37 cellular contexts compared by ENCODE assay signal in genomic region chr5:122485226-122485625, GRCh38.
A peak's percentile ranks its signal among the peaks of the same experiment; 100 is the strongest.
DNase-seq lines count a peak whose midpoint lies in the region; ATAC-seq, FAIRE-seq and TF ChIP-seq lines count a peak whose summit lies in the region.
"Had no signal": no experiment of that assay in that cellular context is flagged by ENCODE, and none has a peak within 500 bp of the region (broad histone marks: within the 10 kb centered on the region; RNA-seq: fewer than 3 reads in every experiment).

No MANE protein-coding gene starts in this region.

- no peak overlapping the region for H2BK12ac ChIP-seq in H1 (ENCODE audit: low read depth, low read length)

- 97% methylated on average over 2 of the region's 2 CpGs; no CpG with 5 or more reads in 1 of the 2 experiments for WGBS in H1 (ENCODE audit: extremely low coverage in 1 of 2, insufficient coverage in 1 of 2, insufficient read length in 1 of 2, insufficient replicate concordance in 2 of 2, low coverage in 1 of 2, low lambda C conversion rate in 2 of 2, missing lambda C conversion rate in 1 of 2), 2 experiments
- 13 to 67% (median 44%) methylated on average over 2 of the region's 2 CpGs for WGBS in small intestine, 3 donors

- CTCF ChIA-PET in H1 (lab: Charles Lee; ENCODE audit: partially characterized antibody): interaction anchor here (1.2 kb wide), 1 partner anchor 16 kb away, joined by 3 read pairs; no protein-coding TSS in a partner anchor

- H3K79me2 ChIP-seq in H1 (ENCODE audit: control insufficient read depth in 1 of 2, insufficient read depth in 2 of 2, low read length in 2 of 2): no peaks in the 10 kb centered on the region

- H3K27me3 ChIP-seq in H1 (replicated peaks in 1 of 4; ENCODE audit: control insufficient read depth in 3 of 4, extremely low read depth in 1 of 4, insufficient read depth in 3 of 4, low read length in 3 of 4) (no peaks in the 10 kb centered on the region), small intestine (ENCODE audit: control insufficient read depth in 2 of 2, insufficient read depth in 2 of 2, low read length in 2 of 2) (no peaks in the 10 kb centered on the region)
- H3K27me3 ChIP-seq: BE2C; BLaER1; BLaER1 treated with 17β-estradiol and CSF1 and Interleukin-3, amounts not matched to agents 10 nM and 100 nM had no signal

- TF ChIP-seq CTCF in H1 (IDR thresholded peaks at IDR 0.05; ENCODE audit: control extremely low read depth in 1 of 3, insufficient read depth in 1 of 3, low read depth in 1 of 3, low read length in 3 of 3): no peak
- TF ChIP-seq CTCF in mucosa of descending colon (IDR thresholded peaks at IDR 0.05): no peak

- H4K20me1 ChIP-seq in H1 (replicated peaks in 1 of 2; ENCODE audit: control insufficient read depth in 1 of 2, insufficient read depth in 2 of 2, low read length in 2 of 2): no peaks in the 10 kb centered on the region
- H4K20me1 ChIP-seq: BLaER1; BLaER1 treated with 17β-estradiol and CSF1 and Interleukin-3, amounts not matched to agents 10 nM and 100 nM had no signal

- H3K18ac ChIP-seq in H1 (ENCODE audit: extremely low read depth, low read length): no peak overlapping the region

- TF ChIP-seq POLR2A in H1 (IDR thresholded peaks at IDR 0.05; ENCODE audit: control extremely low read depth in 1 of 2, low read depth in 2 of 2, low read length in 2 of 2): no peak

- TF ChIP-seq RAD21 in H1 (IDR thresholded peaks at IDR 0.05 in 1 of 2, conservative IDR thresholded peaks at IDR 0.05 in 1 of 2; ENCODE audit: low read depth in 2 of 2, low read length in 2 of 2): no peak

- no peak for FAIRE-seq in H1 (lab: Jason Lieb, UNC)
- FAIRE-seq in small intestine (lab: Jason Lieb, UNC): peak; percentile 33
- FAIRE-seq: A204.1, A549, D721Med had no signal

- ATAC-seq in left colon: peak; percentile 61
- ATAC-seq in mucosa of descending colon: peak; percentile 42
- no peak for ATAC-seq in activated naive CD4-positive, alpha-beta T cell treated with anti-CD3 and anti-CD28 coated beads, Interleukin-2, amount 50 U/mL, for 72 hours
- ATAC-seq: A549; CD8-positive, alpha-beta T cell had no signal

- no peaks in the 10 kb centered on the region for H3K79me1 ChIP-seq in H1 (ENCODE audit: low read depth, low read length)

- H3K23ac ChIP-seq in H1 (ENCODE audit: insufficient read length): no peak overlapping the region

- H2AK5ac ChIP-seq in H1 (ENCODE audit: low read depth, low read length): no peak overlapping the region

- peak overlapping the region; percentile 43 for H2BK120ac ChIP-seq in H1 (replicated peaks; ENCODE audit: low read depth, low read length)

- no peaks in the 10 kb centered on the region for H3K36me3 Mint-ChIP-seq in activated naive CD4-positive, alpha-beta T cell treated with anti-CD3 and anti-CD28 coated beads, Interleukin-2, amount 50 U/mL, for 72 hours
- H3K36me3 Mint-ChIP-seq: CD14-positive monocyte; CD4-positive, alpha-beta memory T cell; CD4-positive, CD25-positive, alpha-beta regulatory T cell; CD8-positive, alpha-beta memory T cell; CD8-positive, alpha-beta T cell had no signal

- no peak overlapping the region for H4K8ac ChIP-seq in H1 (ENCODE audit: extremely low read depth, insufficient read depth, low read length)

- H3K4me1 ChIP-seq in H1 (replicated peaks in 1 of 4; ENCODE audit: control insufficient read depth in 3 of 4, insufficient read depth in 4 of 4, low read length in 3 of 4) (no peaks in the 10 kb centered on the region), mucosa of descending colon (ENCODE audit: low read depth) (peaks cover 2% of the 10 kb centered on the region), small intestine (ENCODE audit: control insufficient read depth in 2 of 2, insufficient read depth in 1 of 2, low read depth in 1 of 2, low read length in 1 of 2) (no peaks in the 10 kb centered on the region)
- H3K4me1 ChIP-seq: BE2C; BLaER1; BLaER1 treated with 17β-estradiol and CSF1 and Interleukin-3, amounts not matched to agents 10 nM and 100 nM had no signal

- intact Hi-C loops in left colon (cut with DNase I, micrococcal nuclease) (no loop called here), mucosa of descending colon (cut with DNase I, micrococcal nuclease) (no loop called here)

- no peak overlapping the region for H2BK15ac ChIP-seq in H1 (ENCODE audit: low read length)

- H3K9me3 Mint-ChIP-seq in activated naive CD4-positive, alpha-beta T cell treated with anti-CD3 and anti-CD28 coated beads, Interleukin-2, amount 50 U/mL, for 72 hours: peaks cover 10 to 14% of the 10 kb centered on the region in 2 donors
- H3K9me3 Mint-ChIP-seq: CD4-positive, alpha-beta T cell; CD8-positive, alpha-beta T cell had no signal

- no peak overlapping the region for H3K9ac ChIP-seq in H1 (replicated peaks in 1 of 4; ENCODE audit: extremely low read depth in 1 of 4, low read depth in 3 of 4, low read length in 3 of 4)
- H3K9ac ChIP-seq: BLaER1; BLaER1 treated with 17β-estradiol and CSF1 and Interleukin-3, amounts not matched to agents 10 nM and 100 nM had no signal

- DNase-seq in H1 (ENCODE audit: low read depth in 1 of 2, low spot score in 2 of 2) (no peak), left colon (no peak), mucosa of descending colon (no peak), small intestine (peak; percentile 94), NCI-H2029 treated with DMSO at 0.1 percent for 48 hours (lab: John Stamatoyannopoulos, UW) (no peak), SW 1271 (lab: John Stamatoyannopoulos, UW) (no peak), T-helper 9 cell (no peak)
- DNase-seq in activated naive CD4-positive, alpha-beta T cell treated with anti-CD3 and anti-CD28 coated beads, Interleukin-2, amount 50 U/mL, for 72 hours (ENCODE audit: low spot score in 2 of 2): no peak
- DNase-seq: 8988T; ACHN; AML-193; BE2C; C1 segment of cervical spinal cord; Caco-2; Calu3; CD4-positive, alpha-beta memory T cell; CD4-positive, alpha-beta T cell; CD4-positive, CD25-positive, alpha-beta regulatory T cell; CD8-positive, alpha-beta memory T cell; CD8-positive, alpha-beta T cell; COR-L47; DMS 273 treated with DMSO at 0.1 percent for 48 hours; DMS153; DMS53; DMS79; DMS79 treated with DMSO at 0.1 percent for 48 hours; DND-41; EL had no signal

- H3K9me3 ChIP-seq in H1 (ENCODE audit: insufficient read depth in 2 of 2, low read depth in 1 of 2, low read length in 1 of 2) (no peaks in the 10 kb centered on the region), mucosa of descending colon (no peaks in the 10 kb centered on the region), small intestine (ENCODE audit: control insufficient read depth, low read depth) (no peaks in the 10 kb centered on the region)
- H3K9me3 ChIP-seq: A549, BE2C, BLaER1, Caco-2 had no signal

- POLR2A ChIA-PET in H1 (lab: Charles Lee; ENCODE audit: partially characterized antibody): no interaction called here

- H3K56ac ChIP-seq in H1 (replicated peaks; ENCODE audit: insufficient read length, low read depth, low read length): no peak overlapping the region

- no peak for TF ChIP-seq EP300 in H1 (IDR thresholded peaks at IDR 0.05; ENCODE audit: borderline replicate concordance in 1 of 2, low read depth in 2 of 2, low read length in 2 of 2)

- H3K14ac ChIP-seq in H1 (ENCODE audit: insufficient read length): no peak overlapping the region

- H3K36me3 ChIP-seq in H1 (ENCODE audit: control insufficient read depth in 2 of 4, insufficient read depth in 4 of 4, low read length in 3 of 4) (no peaks in the 10 kb centered on the region), mucosa of descending colon (ENCODE audit: low read depth) (no peaks in the 10 kb centered on the region), small intestine (ENCODE audit: control insufficient read depth in 2 of 2, insufficient read depth in 2 of 2, low read length in 2 of 2) (no peaks in the 10 kb centered on the region)
- H3K36me3 ChIP-seq: BE2C; BLaER1; BLaER1 treated with 17β-estradiol and CSF1 and Interleukin-3, amounts not matched to agents 10 nM and 100 nM had no signal

- H2BK20ac ChIP-seq in H1 (ENCODE audit: low read length): no peak overlapping the region

- no peak overlapping the region for H3K4me2 ChIP-seq in H1 (ENCODE audit: insufficient read depth in 1 of 2, low read depth in 2 of 2, low read length in 2 of 2)
- H3K4me2 ChIP-seq: A549; BLaER1; BLaER1 treated with 17β-estradiol and CSF1 and Interleukin-3, amounts not matched to agents 10 nM and 100 nM had no signal

- no peak overlapping the region for H3K27ac ChIP-seq in H1 (ENCODE audit: low read depth, low read length)
- H3K27ac ChIP-seq in small intestine (ENCODE audit: low read depth in 1 of 2, low read length in 1 of 2): peak overlapping the region in 1 of 2 donors; percentile 48
- H3K27ac ChIP-seq: 22Rv1; A549; BLaER1; BLaER1 treated with 17β-estradiol and CSF1 and Interleukin-3, amounts not matched to agents 10 nM and 100 nM; C4-2B had no signal

- no peak overlapping the region for H2BK5ac ChIP-seq in H1 (ENCODE audit: low read depth, low read length)

- H3K4me3 ChIP-seq in H1 (ENCODE audit: extremely low read depth in 1 of 4, insufficient read depth in 2 of 4, low read depth in 3 of 4, low read length in 4 of 4): no peak overlapping the region
- H3K4me3 ChIP-seq in mucosa of descending colon: no peak overlapping the region
- H3K4me3 ChIP-seq in small intestine (ENCODE audit: low read depth in 1 of 2, low read length in 2 of 2): no peak overlapping the region
- H3K4me3 ChIP-seq: A549; BLaER1; BLaER1 treated with 17β-estradiol and CSF1 and Interleukin-3, amounts not matched to agents 10 nM and 100 nM had no signal

- no peak overlapping the region for H4K5ac ChIP-seq in H1 (ENCODE audit: insufficient read length, low read depth, low read length)

- H3K27ac Mint-ChIP-seq in activated naive CD4-positive, alpha-beta T cell treated with anti-CD3 and anti-CD28 coated beads, Interleukin-2, amount 50 U/mL, for 72 hours: no peak overlapping the region
- H3K27ac Mint-ChIP-seq: B cell; CD14-positive monocyte; CD4-positive, alpha-beta memory T cell; CD4-positive, alpha-beta T cell; CD4-positive, CD25-positive, alpha-beta regulatory T cell; CD8-positive, alpha-beta memory T cell; CD8-positive, alpha-beta T cell had no signal

- no peak overlapping the region for H4K91ac ChIP-seq in H1 (replicated peaks; ENCODE audit: insufficient read length, low read length)

- H3K4ac ChIP-seq in H1 (replicated peaks; ENCODE audit: insufficient read length, low read depth, low read length): no peak overlapping the region

- no peak overlapping the region for H2AFZ ChIP-seq in H1 (ENCODE audit: low read length)

- H3K23me2 ChIP-seq in H1 (ENCODE audit: low read depth, low read length): no peaks in the 10 kb centered on the region

TF ChIP-seq in H1, 55 proteins besides CTCF, POLR2A, EP300 and RAD21 (continues in another document):
- no peak for TF ChIP-seq BRCA1 (IDR thresholded peaks at IDR 0.05; ENCODE audit: low read depth, low read length)
- no peak for TF ChIP-seq TBP (IDR thresholded peaks at IDR 0.05; ENCODE audit: low read depth, low read length)
- no peak for TF ChIP-seq FOSL1 (IDR thresholded peaks at IDR 0.05; ENCODE audit: insufficient read depth, low read depth, low read length)
- TF ChIP-seq SIRT6 (IDR thresholded peaks at IDR 0.05; ENCODE audit: low read length): no peak
- no peak for TF ChIP-seq SUZ12 (IDR thresholded peaks at IDR 0.05; ENCODE audit: low read length)
- TF ChIP-seq BACH1 (IDR thresholded peaks at IDR 0.05; ENCODE audit: low read length): no peak
- TF ChIP-seq KDM4A (IDR thresholded peaks at IDR 0.05; ENCODE audit: low read depth, low read length, severe bottlenecking): no peak
- no peak for TF ChIP-seq HDAC2 (IDR thresholded peaks at IDR 0.05; ENCODE audit: borderline replicate concordance in 1 of 2, low read depth in 2 of 2, low read length in 2 of 2)

Comparison
In these comparisons a context has a peak if more than half of its experiments do, and no peak if none do; other contexts are left out.
1. ATAC-seq: peak in left colon (single experiment) and mucosa of descending colon (single experiment); none in activated naive CD4-positive, alpha-beta T cell treated with anti-CD3 and anti-CD28 coated beads, Interleukin-2, amount 50 U/mL, for 72 hours (0 of 2).